Comparison of ENCODE assay signal across 28 cellular contexts in genomic region chr2:9777081-9777480, GRCh38.
"Had no signal": no experiment of that assay in that cellular context is flagged by ENCODE, and none has a peak within 500 bp of the region (broad histone marks: within the 10 kb centered on the region; RNA-seq: fewer than 3 reads in every experiment).

No MANE protein-coding gene starts in this region.

- DNase-seq: activated B cell treated with CpG ODN at 0.5 μM for 24 hours; activated CD4-positive, alpha-beta memory T cell treated with anti-CD3 and anti-CD28 coated beads, Interleukin-2, amount 10 ng/mL, durations not matched to agents 7 days and 5 days; activated CD4-positive, alpha-beta T cell treated with anti-CD3 and anti-CD28 coated beads for 4 hours; activated CD4-positive, CD25-positive, alpha-beta regulatory T cell treated with anti-CD3 and anti-CD28 coated beads, Interleukin-2, amount 50 U/mL, for 72 hours; activated CD8-positive, alpha-beta memory T cell treated with anti-CD3 and anti-CD28 coated beads for 24 hours; activated CD8-positive, alpha-beta memory T cell treated with anti-CD3 and anti-CD28 coated beads, Interleukin-2, amount 10 ng/mL, durations not matched to agents 7 days and 5 days; activated CD8-positive, alpha-beta memory T cell treated with anti-CD3 and anti-CD28 coated beads, Interleukin-2, amount 50 U/mL, for 48 hours; activated effector memory CD4-positive, alpha-beta T cell treated with Interleukin-2 at 50 U/mL for 16 hours; activated naive CD4-positive, alpha-beta T cell treated with anti-CD3 and anti-CD28 coated beads, Interleukin-2, amount 10 ng/mL, durations not matched to agents 7 days and 5 days; activated naive CD8-positive, alpha-beta T cell treated with anti-CD3 and anti-CD28 coated beads, Interleukin-2, amount 50 U/mL, for 24 hours; activated T-cell treated with anti-CD3 and anti-CD28 coated beads, Interleukin-2, amount 50 U/mL, for 48 hours; anterior cingulate cortex; central memory CD4-positive, alpha-beta T cell; Karpas-422; NCI-H1105 treated with DMSO at 0.1 percent for 48 hours; NCI-H1694; NCI-H1930; NCI-H2081 treated with DMSO at 0.1 percent for 48 hours; NCI-H226; NCI-H524 treated with DMSO at 0.1 percent for 48 hours; SIG-M5; T-cell; T-helper 2 cell; T-helper 9 cell had no signal

- FAIRE-seq: bronchial epithelial cell had no signal

- H3K27ac ChIP-seq: VCaP had no signal

- ATAC-seq: activated CD8-positive, alpha-beta memory T cell treated with anti-CD3 and anti-CD28 coated beads, Interleukin-2, amount 10 ng/mL, durations not matched to agents 7 days and 5 days; activated naive CD8-positive, alpha-beta T cell treated with anti-CD3 and anti-CD28 coated beads, Interleukin-2, amount 50 U/mL, for 24 hours; Panc1; SK-N-SH treated with all-trans-retinoic acid at 6 μM for 48 hours; T-cell had no signal
